1 cellular context compared by ENCODE assay signal in the genomic region with DNA sequence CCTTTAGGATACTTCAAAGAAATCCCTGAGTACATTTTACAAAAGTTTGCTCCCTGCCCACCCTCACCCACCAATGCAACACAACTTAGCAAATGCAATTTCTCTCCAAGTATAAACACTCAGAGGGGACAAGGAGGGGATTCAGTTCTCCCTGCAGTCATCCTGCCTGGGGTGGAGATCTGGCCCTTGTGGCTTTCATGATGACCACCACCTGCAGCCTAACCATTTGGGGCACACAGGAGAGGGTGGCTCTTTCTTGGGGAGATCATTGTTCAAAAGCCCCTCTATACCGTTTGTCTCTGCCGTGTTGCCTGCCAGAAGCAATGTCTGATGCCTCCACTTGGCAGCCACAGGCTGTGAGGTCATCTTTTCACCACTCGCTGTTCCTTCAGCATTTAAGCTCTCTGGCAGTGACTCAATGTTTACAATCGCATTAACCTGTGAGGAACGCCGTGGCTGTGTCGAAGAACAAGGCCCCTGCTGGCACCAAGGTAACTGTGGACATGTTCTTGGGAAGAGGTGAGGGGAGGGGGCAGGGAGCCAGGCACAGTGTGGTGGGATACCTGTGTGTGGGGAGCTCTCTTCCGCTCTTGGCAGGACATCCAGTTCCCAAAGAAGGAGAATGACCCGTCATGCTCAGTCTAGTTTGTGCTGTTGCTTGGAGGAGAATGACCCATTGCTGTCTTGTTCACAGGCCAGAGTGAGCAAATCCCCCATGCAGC.
TF ChIP-seq lines count a peak whose summit lies in the region.

No MANE protein-coding gene starts in this region.

TF ChIP-seq in IMR-90, 13 proteins besides CTCF, POLR2A, EP300 and RAD21 (continued from another document):
- TF ChIP-seq FOS (IDR thresholded peaks at IDR 0.05; ENCODE audit: low read depth, low read length) = peak; percentile 74
- 0 out of 2 replicates have a peak, but pooled peaks have one; percentile 20 for TF ChIP-seq SMC3 (IDR thresholded peaks at IDR 0.05; ENCODE audit: low read depth, low read length)
TF ChIP-seq in IMR-90: peak in this region for 3.
